2 cellular contexts compared by ENCODE assay signal in genomic region chr7:132239422-132239994, GRCh38.
TF ChIP-seq lines count a peak whose summit lies in the region.

No MANE protein-coding gene starts in this region.

TF ChIP-seq in HCT116, 20 proteins besides CTCF, POLR2A, EP300 and RAD21:
- TF ChIP-seq SRF (IDR thresholded peaks at IDR 0.05; ENCODE audit: low read depth) (no peak), EGR1 (IDR thresholded peaks at IDR 0.05; ENCODE audit: low read depth) (no peak), JUND (IDR thresholded peaks at IDR 0.05) (no peak), CBX3 (IDR thresholded peaks at IDR 0.05; ENCODE audit: low read depth) (no peak), CEBPB (IDR thresholded peaks at IDR 0.05; ENCODE audit: low read depth) (no peak), TCF7L2 (IDR thresholded peaks at IDR 0.05; ENCODE audit: borderline replicate concordance, extremely low read depth, insufficient read depth, insufficient read length) (no peak), ZBTB33 (IDR thresholded peaks at IDR 0.05; ENCODE audit: extremely low read depth, insufficient replicate concordance, low read length) (no peak), ZFX (IDR thresholded peaks at IDR 0.05) (no peak), YY1 (IDR thresholded peaks at IDR 0.05; ENCODE audit: extremely low read depth, insufficient replicate concordance, low read depth, low read length) (no peak), ELF1 (IDR thresholded peaks at IDR 0.05; ENCODE audit: borderline replicate concordance, low read depth) (no peak), FOSL1 (IDR thresholded peaks at IDR 0.05; ENCODE audit: low read depth) (no peak), SIN3A (IDR thresholded peaks at IDR 0.05; ENCODE audit: low read depth) (no peak), EZH2phosphoT487 (IDR thresholded peaks at IDR 0.05; ENCODE audit: borderline replicate concordance) (no peak)
- TF ChIP-seq, protein P1, sequence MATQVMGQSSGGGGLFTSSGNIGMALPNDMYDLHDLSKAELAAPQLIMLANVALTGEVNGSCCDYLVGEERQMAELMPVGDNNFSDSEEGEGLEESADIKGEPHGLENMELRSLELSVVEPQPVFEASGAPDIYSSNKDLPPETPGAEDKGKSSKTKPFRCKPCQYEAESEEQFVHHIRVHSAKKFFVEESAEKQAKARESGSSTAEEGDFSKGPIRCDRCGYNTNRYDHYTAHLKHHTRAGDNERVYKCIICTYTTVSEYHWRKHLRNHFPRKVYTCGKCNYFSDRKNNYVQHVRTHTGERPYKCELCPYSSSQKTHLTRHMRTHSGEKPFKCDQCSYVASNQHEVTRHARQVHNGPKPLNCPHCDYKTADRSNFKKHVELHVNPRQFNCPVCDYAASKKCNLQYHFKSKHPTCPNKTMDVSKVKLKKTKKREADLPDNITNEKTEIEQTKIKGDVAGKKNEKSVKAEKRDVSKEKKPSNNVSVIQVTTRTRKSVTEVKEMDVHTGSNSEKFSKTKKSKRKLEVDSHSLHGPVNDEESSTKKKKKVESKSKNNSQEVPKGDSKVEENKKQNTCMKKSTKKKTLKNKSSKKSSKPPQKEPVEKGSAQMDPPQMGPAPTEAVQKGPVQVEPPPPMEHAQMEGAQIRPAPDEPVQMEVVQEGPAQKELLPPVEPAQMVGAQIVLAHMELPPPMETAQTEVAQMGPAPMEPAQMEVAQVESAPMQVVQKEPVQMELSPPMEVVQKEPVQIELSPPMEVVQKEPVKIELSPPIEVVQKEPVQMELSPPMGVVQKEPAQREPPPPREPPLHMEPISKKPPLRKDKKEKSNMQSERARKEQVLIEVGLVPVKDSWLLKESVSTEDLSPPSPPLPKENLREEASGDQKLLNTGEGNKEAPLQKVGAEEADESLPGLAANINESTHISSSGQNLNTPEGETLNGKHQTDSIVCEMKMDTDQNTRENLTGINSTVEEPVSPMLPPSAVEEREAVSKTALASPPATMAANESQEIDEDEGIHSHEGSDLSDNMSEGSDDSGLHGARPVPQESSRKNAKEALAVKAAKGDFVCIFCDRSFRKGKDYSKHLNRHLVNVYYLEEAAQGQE (IDR thresholded peaks at IDR 0.05; ENCODE audit: low read depth), result no peak
- TF ChIP-seq, protein P2, sequence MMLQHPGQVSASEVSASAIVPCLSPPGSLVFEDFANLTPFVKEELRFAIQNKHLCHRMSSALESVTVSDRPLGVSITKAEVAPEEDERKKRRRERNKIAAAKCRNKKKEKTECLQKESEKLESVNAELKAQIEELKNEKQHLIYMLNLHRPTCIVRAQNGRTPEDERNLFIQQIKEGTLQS (IDR thresholded peaks at IDR 0.05), result no peak

TF ChIP-seq in HepG2, 621 proteins besides CTCF, POLR2A, EP300 and RAD21:
- TF ChIP-seq NFKBIZ (CRISPR knock-in tag; IDR thresholded peaks at IDR 0.05) (no peak), ZNF850 (CRISPR knock-in tag; conservative IDR thresholded peaks at IDR 0.05) (no peak), ZBTB33 (CRISPR knock-in tag; IDR thresholded peaks at IDR 0.05) (no peak), ZBTB21 (CRISPR knock-in tag; IDR thresholded peaks at IDR 0.05) (no peak), ZSCAN21 (CRISPR knock-in tag; IDR thresholded peaks at IDR 0.05; ENCODE audit: borderline replicate concordance) (no peak), XBP1 (CRISPR knock-in tag; IDR thresholded peaks at IDR 0.05) (no peak), U2AF2 (IDR thresholded peaks at IDR 0.05; ENCODE audit: low read depth, low read length) (no peak), PRDM10 (CRISPR knock-in tag; IDR thresholded peaks at IDR 0.05; ENCODE audit: low read depth) (no peak), KDM2A (CRISPR knock-in tag; IDR thresholded peaks at IDR 0.05; ENCODE audit: borderline replicate concordance, low read depth) (no peak), SP2 (CRISPR knock-in tag; IDR thresholded peaks at IDR 0.05) (no peak), ZFP36L2 (CRISPR knock-in tag; IDR thresholded peaks at IDR 0.05) (no peak)
- TF ChIP-seq, protein P3, sequence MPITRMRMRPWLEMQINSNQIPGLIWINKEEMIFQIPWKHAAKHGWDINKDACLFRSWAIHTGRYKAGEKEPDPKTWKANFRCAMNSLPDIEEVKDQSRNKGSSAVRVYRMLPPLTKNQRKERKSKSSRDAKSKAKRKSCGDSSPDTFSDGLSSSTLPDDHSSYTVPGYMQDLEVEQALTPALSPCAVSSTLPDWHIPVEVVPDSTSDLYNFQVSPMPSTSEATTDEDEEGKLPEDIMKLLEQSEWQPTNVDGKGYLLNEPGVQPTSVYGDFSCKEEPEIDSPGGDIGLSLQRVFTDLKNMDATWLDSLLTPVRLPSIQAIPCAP (CRISPR knock-in tag; IDR thresholded peaks at IDR 0.05; ENCODE audit: low read depth), result no peak
- TF ChIP-seq, protein P4, sequence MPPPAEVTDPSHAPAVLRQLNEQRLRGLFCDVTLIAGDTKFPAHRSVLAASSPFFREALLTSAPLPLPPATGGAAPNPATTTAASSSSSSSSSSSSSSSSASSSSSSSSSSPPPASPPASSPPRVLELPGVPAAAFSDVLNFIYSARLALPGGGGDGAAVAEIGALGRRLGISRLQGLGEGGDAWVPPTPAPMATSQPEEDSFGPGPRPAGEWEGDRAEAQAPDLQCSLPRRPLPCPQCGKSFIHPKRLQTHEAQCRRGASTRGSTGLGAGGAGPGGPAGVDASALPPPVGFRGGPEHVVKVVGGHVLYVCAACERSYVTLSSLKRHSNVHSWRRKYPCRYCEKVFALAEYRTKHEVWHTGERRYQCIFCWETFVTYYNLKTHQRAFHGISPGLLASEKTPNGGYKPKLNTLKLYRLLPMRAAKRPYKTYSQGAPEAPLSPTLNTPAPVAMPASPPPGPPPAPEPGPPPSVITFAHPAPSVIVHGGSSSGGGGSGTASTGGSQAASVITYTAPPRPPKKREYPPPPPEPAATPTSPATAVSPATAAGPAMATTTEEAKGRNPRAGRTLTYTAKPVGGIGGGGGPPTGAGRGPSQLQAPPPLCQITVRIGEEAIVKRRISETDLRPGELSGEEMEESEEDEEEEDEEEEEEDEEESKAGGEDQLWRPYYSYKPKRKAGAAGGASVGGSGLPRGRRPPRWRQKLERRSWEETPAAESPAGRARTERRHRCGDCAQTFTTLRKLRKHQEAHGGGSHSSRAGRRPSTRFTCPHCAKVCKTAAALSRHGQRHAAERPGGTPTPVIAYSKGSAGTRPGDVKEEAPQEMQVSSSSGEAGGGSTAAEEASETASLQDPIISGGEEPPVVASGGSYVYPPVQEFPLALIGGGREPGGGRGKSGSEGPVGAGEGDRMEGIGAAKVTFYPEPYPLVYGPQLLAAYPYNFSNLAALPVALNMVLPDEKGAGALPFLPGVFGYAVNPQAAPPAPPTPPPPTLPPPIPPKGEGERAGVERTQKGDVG (CRISPR knock-in tag; IDR thresholded peaks at IDR 0.05; ENCODE audit: borderline replicate concordance), result no peak
